In the genomic region with DNA sequence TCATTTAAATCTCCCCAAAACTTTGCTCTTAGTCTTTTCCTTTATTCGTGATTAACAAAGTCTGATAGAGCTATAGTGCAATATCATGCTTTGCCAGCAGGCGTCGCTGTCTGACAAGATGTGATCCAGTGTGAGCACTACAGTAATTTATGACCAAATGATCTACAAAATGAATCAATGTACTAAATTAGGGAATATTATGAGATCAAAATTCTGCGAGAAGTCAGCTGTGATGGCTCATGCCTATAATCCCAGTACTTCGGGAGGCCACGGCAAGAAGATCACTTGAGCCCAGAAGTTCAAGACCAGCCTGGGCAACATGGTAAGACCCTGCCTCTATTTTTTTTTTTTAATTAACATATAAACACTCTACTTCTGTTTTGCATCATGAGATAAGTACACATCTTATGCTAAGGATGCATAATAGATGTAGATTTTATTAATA, we compare ENCODE assay signal across 8 cellular contexts. TPM values are rescaled to one million over a fixed set of nuclear protein-coding genes. Genes with fewer than 3 reads are reported as not detected.
DNase-seq lines count a peak whose midpoint lies in the region; ATAC-seq and TF ChIP-seq lines count a peak whose summit lies in the region.

No MANE protein-coding gene starts in this region.

- H3K27me3 ChIP-seq in spleen (replicated peaks in 1 of 7) = peaks cover 0 to 15% (median 3%) of the 10 kb centered on the region in 7 donors

- DNase-seq in activated CD4-positive, CD25-positive, alpha-beta regulatory T cell (lab: John Stamatoyannopoulos, UW) = peak; percentile 57 to 92 (median 78)
- peak; percentile 79 for DNase-seq in RKO (ENCODE audit: low spot score)
- DNase-seq in activated T-helper 1 cell treated with Interleukin-2 at 50 U/mL for 16 hours (ENCODE audit: low read depth) = peak; percentile 71
- peak; percentile 64 for DNase-seq in glomerular visceral epithelial cell (ENCODE audit: extremely low spot score)
- peak; percentile 92 for DNase-seq in spleen
- DNase-seq in islet precursor cell = no peak

- TF ChIP-seq CTCF in spleen (IDR thresholded peaks at IDR 0.05 in 8 of 11, conservative IDR thresholded peaks at IDR 0.05 in 3 of 11) = peak; percentile 77 to 98 (median 94)

- no peak overlapping the region for H3K27ac ChIP-seq in spleen

- ATAC-seq in activated CD4-positive, CD25-positive, alpha-beta regulatory T cell treated with anti-CD3 and anti-CD28 coated beads, Interleukin-2, amount 50 U/mL, for 24 hours = no peak
- no peak for ATAC-seq in HG03439 (IDR thresholded peaks at IDR 0.05; ENCODE audit: unreplicated experiment)

- intact Hi-C loops in spleen (cut with DNase I; ENCODE audit: low total_unique reads) = loop anchor here (2.0 kb wide), 2 partner anchors 168 to 200 kb away; no protein-coding TSS in a partner anchor

- H3K36me3 ChIP-seq in spleen = no peaks in the 10 kb centered on the region

- TF ChIP-seq POLR2A in spleen (IDR thresholded peaks at IDR 0.05) = no peak

- WGBS in spleen, 5 donors = 37 to 43% (median 42%) methylated on average over 6 of the region's 6 CpGs

- no peak overlapping the region for H3K4me3 ChIP-seq in spleen

- peaks cover 4 to 36% (median 27%) of the 10 kb centered on the region in 8 donors for H3K9me3 ChIP-seq in spleen

- peaks cover 3 to 40% (median 24%) of the 10 kb centered on the region in 6 donors for H3K4me1 ChIP-seq in spleen

RNA-seq across cellular contexts. Expression of a gene that starts 3.6 kb away (rescaled TPM):
- total RNA-seq in spleen = 1 to 10 TPM; 2.4 to 7.9 (median 5.3) TPM
- 1 to 10 TPM; 1.3 to 3.4 (median 2.7) TPM for polyA plus RNA-seq in spleen

RNA-seq across cellular contexts. Expression of a gene that starts 54.5 kb away (rescaled TPM):
- total RNA-seq in spleen = 10 to 100 TPM; 32.1 to 55.3 (median 37.8) TPM
- polyA plus RNA-seq in spleen = 10 to 100 TPM in 1 of 3 donors, 1 to 10 TPM in 2; 4.5 to 13.9 (median 5.5) TPM
